In genomic region chr12:120993496-120993895, GRCh38 we compare ENCODE assay signal across 2 cellular contexts.
TF ChIP-seq lines count a peak whose summit lies in the region.

No MANE protein-coding gene starts in this region.

TF ChIP-seq in HEK293, 187 proteins besides CTCF, POLR2A, EP300 and RAD21 (continued from another document):
- peak; percentile 6; the same call in 1 of the 2 replicates for TF ChIP-seq ZBTB17 (tag by site-specific recombination; IDR thresholded peaks at IDR 0.05)
- no peak for TF ChIP-seq ZNF600 (tag by site-specific recombination; IDR thresholded peaks at IDR 0.05)

TF ChIP-seq in H1, 55 proteins besides CTCF, POLR2A, EP300 and RAD21 (continued from another document):
- TF ChIP-seq USF2 (IDR thresholded peaks at IDR 0.05; ENCODE audit: low read length) (no peak), CHD2 (IDR thresholded peaks at IDR 0.05; ENCODE audit: low read length) (no peak), CEBPB (IDR thresholded peaks at IDR 0.05; ENCODE audit: low read depth, low read length) (no peak), SAP30 (IDR thresholded peaks at IDR 0.05; ENCODE audit: insufficient read depth, insufficient replicate concordance, low read length) (no peak), NANOG (IDR thresholded peaks at IDR 0.05; ENCODE audit: insufficient read depth, low read depth, low read length, poor library complexity, severe bottlenecking) (no peak), FOSL1 (IDR thresholded peaks at IDR 0.05; ENCODE audit: insufficient read depth, low read depth, low read length) (no peak), HDAC6 (IDR thresholded peaks at IDR 0.05; ENCODE audit: low read depth, low read length) (no peak), RFX5 (IDR thresholded peaks at IDR 0.05; ENCODE audit: borderline replicate concordance, low read depth, low read length) (no peak), ASH2L (IDR thresholded peaks at IDR 0.05; ENCODE audit: low read length) (no peak)
